ENCODE assay signal across 17 cellular contexts in genomic region chrX:19272452-19272851, GRCh38.
DNase-seq lines count a peak whose midpoint lies in the region; ATAC-seq, FAIRE-seq and TF ChIP-seq lines count a peak whose summit lies in the region.
"Had no signal": no experiment of that assay in that cellular context is flagged by ENCODE, and none has a peak within 500 bp of the region (broad histone marks: within the 10 kb centered on the region; RNA-seq: fewer than 3 reads in every experiment).

No MANE protein-coding gene starts in this region.

- H3K4me3 ChIP-seq in AG10803 (ENCODE audit: low read length) = no peak overlapping the region
- no peak overlapping the region for H3K4me3 ChIP-seq in HepG2 (replicated peaks in 1 of 3; ENCODE audit: insufficient read depth in 1 of 3, low read depth in 2 of 3, low read length in 3 of 3)
- H3K4me3 ChIP-seq: lung, stomach, vagina had no signal

- TF ChIP-seq CTCF in AG10803 (conservative IDR thresholded peaks at IDR 0.05; ENCODE audit: low read length) (no peak), HepG2 (CRISPR knock-in tag; IDR thresholded peaks at IDR 0.05) (no peak)

- 6% methylated on average over 2 of the region's 2 CpGs for WGBS in HepG2 (ENCODE audit: low lambda C conversion rate)

- no peak overlapping the region for H3K27ac ChIP-seq in HepG2 (ENCODE audit: extremely low read length, insufficient read depth, low read length)
- H3K27ac ChIP-seq: stomach, vagina had no signal

- no peak for FAIRE-seq in HepG2 (lab: Jason Lieb, UNC)
- FAIRE-seq: GM12891 had no signal

- DNase-seq in AG10803 (ENCODE audit: low read depth) (peak; percentile 6), H4 (ENCODE audit: low spot score) (peak; percentile 69), SW480 (ENCODE audit: low spot score) (peak; percentile 11), foreskin melanocyte (peak; percentile 1), ureter (ENCODE audit: low spot score) (no peak), HepG2 (ENCODE audit: low spot score) (no peak), superior temporal gyrus (ENCODE audit: extremely low spot score) (no peak)
- DNase-seq: immature natural killer cell; naive thymus-derived CD8-positive, alpha-beta T cell; NCI-H1048; NCI-H82; stomach had no signal

- POLR2A ChIA-PET in HepG2 (lab: Yijun Ruan, JAX) = no interaction called here

- no peak for TF ChIP-seq RAD21 in HepG2 (CRISPR knock-in tag; IDR thresholded peaks at IDR 0.05)

- no TSS peak for BruUV-seq in HepG2 (replicated peaks; lab: Mats Ljungman, UMichigan)

- no peaks in the 10 kb centered on the region for H3K36me3 ChIP-seq in HepG2 (replicated peaks in 1 of 2; ENCODE audit: control insufficient read depth in 1 of 2, insufficient read depth in 2 of 2, low read length in 2 of 2)
- H3K36me3 ChIP-seq: stomach, vagina had no signal

- H3K4me1 ChIP-seq in HepG2 (ENCODE audit: insufficient read depth, low read length) = no peaks in the 10 kb centered on the region
- H3K4me1 ChIP-seq: stomach, vagina had no signal

- no peak overlapping the region for H3K9ac ChIP-seq in HepG2 (ENCODE audit: insufficient read depth, low read depth, low read length)

- no peaks in the 10 kb centered on the region for H3K27me3 ChIP-seq in HepG2 (ENCODE audit: control insufficient read depth in 1 of 2, insufficient read depth in 2 of 2, low read length in 2 of 2)
- H3K27me3 ChIP-seq: stomach, vagina had no signal

- H4K20me1 ChIP-seq in HepG2 (ENCODE audit: insufficient read depth, low read length) = no peaks in the 10 kb centered on the region

- TF ChIP-seq EP300 in HepG2 (IDR thresholded peaks at IDR 0.05; ENCODE audit: low read depth in 2 of 2, low read length in 2 of 2) (no peak), HepG2 (CRISPR knock-in tag; IDR thresholded peaks at IDR 0.05; ENCODE audit: borderline replicate concordance) (no peak)

- H3K79me2 ChIP-seq in HepG2 (ENCODE audit: insufficient read depth, low read length) = no peaks in the 10 kb centered on the region

- intact Hi-C loops in HepG2 (cut with micrococcal nuclease; ENCODE audit: unreplicated experiment) = no loop called here

- in situ Hi-C loops in HepG2 (cut with HindIII; ENCODE audit: extremely low pct_ligation_motif_present, low pct_unique_long_range_greater_than_20kb) = no loop called here

- H3K4me2 ChIP-seq in HepG2 (ENCODE audit: low read depth, low read length) = no peak overlapping the region

- H3K9me3 ChIP-seq in HepG2 (ENCODE audit: low read length) = no peaks in the 10 kb centered on the region
- H3K9me3 ChIP-seq: stomach, vagina had no signal

- H2AFZ ChIP-seq in HepG2 (ENCODE audit: low read length) = no peak overlapping the region

- CTCF ChIA-PET in HepG2 (lab: Yijun Ruan, JAX; ENCODE audit: low intra/inter-chr PET ratio, low total read pairs) = no interaction called here

- ATAC-seq in HG03039 (IDR thresholded peaks at IDR 0.05; ENCODE audit: unreplicated experiment) (no peak), HepG2 (no peak)
- ATAC-seq: activated T-helper 17 cell treated with anti-CD3 and anti-CD28 coated beads, Interleukin-2, amount 50 U/mL, for 72 hours; naive thymus-derived CD8-positive, alpha-beta T cell had no signal

- no peak for TF ChIP-seq POLR2A in HepG2 (IDR thresholded peaks at IDR 0.05; ENCODE audit: insufficient read depth in 1 of 2, low read depth in 2 of 2, low read length in 2 of 2)

TF ChIP-seq in HepG2, 621 proteins besides CTCF, POLR2A, EP300 and RAD21 (continues in another document):
- TF ChIP-seq CREB3 (CRISPR knock-in tag; IDR thresholded peaks at IDR 0.05) = no peak
- TF ChIP-seq ZNF253 (CRISPR knock-in tag; IDR thresholded peaks at IDR 0.05; ENCODE audit: borderline replicate concordance) = no peak
- TF ChIP-seq TEF (CRISPR knock-in tag; IDR thresholded peaks at IDR 0.05) = no peak
- no peak for TF ChIP-seq FOXK1 (CRISPR knock-in tag; IDR thresholded peaks at IDR 0.05; ENCODE audit: borderline replicate concordance, low read depth)
- no peak for TF ChIP-seq JUND (CRISPR knock-in tag; IDR thresholded peaks at IDR 0.05)
- no peak for TF ChIP-seq ZNF407 (CRISPR knock-in tag; IDR thresholded peaks at IDR 0.05; ENCODE audit: not compliant biosample characterization)
- no peak for TF ChIP-seq FOXP1 (IDR thresholded peaks at IDR 0.05)
- no peak for TF ChIP-seq FOXP1 (CRISPR knock-in tag; IDR thresholded peaks at IDR 0.05)
- no peak for TF ChIP-seq ATF3 (CRISPR knock-in tag; IDR thresholded peaks at IDR 0.05)
- TF ChIP-seq DNMT3B (CRISPR knock-in tag; conservative IDR thresholded peaks at IDR 0.05) = no peak
- no peak for TF ChIP-seq STAG1 (CRISPR knock-in tag; IDR thresholded peaks at IDR 0.05)
- TF ChIP-seq ZNF382 (CRISPR knock-in tag; IDR thresholded peaks at IDR 0.05; ENCODE audit: borderline replicate concordance) = no peak

Comparison
In these comparisons a context has a peak if more than half of its experiments do, and no peak if none do; other contexts are left out.
1. DNase-seq: peak in AG10803 (single experiment), H4 (single experiment), SW480 (single experiment) and foreskin melanocyte (single experiment); none in ureter (single experiment), HepG2 (single experiment) and superior temporal gyrus (single experiment).